In the genomic region with DNA sequence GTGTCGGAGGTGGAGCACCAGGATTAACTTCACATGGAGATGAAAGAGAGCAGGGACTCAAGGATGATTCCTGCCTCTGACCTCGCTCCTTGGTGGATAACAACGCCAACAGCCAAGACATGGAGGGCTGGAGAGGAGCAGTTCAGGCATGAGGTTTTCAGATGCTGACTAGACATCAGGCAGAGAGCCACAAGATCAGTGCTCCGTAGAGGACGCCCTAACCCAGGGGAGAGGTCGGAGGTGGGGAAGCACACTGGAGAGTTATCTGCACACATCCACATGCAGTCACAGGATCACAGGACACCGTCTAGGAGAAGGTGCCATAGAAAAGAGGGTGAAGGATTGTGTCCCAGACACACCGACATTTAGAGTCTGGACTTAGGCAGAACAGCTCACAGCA, we compare ENCODE assay signal across 1 cellular context.
TF ChIP-seq lines count a peak whose summit lies in the region.

No MANE protein-coding gene starts in this region.

TF ChIP-seq in H1, 55 proteins besides CTCF, POLR2A, EP300 and RAD21 (continued from another document):
- TF ChIP-seq, protein P1, sequence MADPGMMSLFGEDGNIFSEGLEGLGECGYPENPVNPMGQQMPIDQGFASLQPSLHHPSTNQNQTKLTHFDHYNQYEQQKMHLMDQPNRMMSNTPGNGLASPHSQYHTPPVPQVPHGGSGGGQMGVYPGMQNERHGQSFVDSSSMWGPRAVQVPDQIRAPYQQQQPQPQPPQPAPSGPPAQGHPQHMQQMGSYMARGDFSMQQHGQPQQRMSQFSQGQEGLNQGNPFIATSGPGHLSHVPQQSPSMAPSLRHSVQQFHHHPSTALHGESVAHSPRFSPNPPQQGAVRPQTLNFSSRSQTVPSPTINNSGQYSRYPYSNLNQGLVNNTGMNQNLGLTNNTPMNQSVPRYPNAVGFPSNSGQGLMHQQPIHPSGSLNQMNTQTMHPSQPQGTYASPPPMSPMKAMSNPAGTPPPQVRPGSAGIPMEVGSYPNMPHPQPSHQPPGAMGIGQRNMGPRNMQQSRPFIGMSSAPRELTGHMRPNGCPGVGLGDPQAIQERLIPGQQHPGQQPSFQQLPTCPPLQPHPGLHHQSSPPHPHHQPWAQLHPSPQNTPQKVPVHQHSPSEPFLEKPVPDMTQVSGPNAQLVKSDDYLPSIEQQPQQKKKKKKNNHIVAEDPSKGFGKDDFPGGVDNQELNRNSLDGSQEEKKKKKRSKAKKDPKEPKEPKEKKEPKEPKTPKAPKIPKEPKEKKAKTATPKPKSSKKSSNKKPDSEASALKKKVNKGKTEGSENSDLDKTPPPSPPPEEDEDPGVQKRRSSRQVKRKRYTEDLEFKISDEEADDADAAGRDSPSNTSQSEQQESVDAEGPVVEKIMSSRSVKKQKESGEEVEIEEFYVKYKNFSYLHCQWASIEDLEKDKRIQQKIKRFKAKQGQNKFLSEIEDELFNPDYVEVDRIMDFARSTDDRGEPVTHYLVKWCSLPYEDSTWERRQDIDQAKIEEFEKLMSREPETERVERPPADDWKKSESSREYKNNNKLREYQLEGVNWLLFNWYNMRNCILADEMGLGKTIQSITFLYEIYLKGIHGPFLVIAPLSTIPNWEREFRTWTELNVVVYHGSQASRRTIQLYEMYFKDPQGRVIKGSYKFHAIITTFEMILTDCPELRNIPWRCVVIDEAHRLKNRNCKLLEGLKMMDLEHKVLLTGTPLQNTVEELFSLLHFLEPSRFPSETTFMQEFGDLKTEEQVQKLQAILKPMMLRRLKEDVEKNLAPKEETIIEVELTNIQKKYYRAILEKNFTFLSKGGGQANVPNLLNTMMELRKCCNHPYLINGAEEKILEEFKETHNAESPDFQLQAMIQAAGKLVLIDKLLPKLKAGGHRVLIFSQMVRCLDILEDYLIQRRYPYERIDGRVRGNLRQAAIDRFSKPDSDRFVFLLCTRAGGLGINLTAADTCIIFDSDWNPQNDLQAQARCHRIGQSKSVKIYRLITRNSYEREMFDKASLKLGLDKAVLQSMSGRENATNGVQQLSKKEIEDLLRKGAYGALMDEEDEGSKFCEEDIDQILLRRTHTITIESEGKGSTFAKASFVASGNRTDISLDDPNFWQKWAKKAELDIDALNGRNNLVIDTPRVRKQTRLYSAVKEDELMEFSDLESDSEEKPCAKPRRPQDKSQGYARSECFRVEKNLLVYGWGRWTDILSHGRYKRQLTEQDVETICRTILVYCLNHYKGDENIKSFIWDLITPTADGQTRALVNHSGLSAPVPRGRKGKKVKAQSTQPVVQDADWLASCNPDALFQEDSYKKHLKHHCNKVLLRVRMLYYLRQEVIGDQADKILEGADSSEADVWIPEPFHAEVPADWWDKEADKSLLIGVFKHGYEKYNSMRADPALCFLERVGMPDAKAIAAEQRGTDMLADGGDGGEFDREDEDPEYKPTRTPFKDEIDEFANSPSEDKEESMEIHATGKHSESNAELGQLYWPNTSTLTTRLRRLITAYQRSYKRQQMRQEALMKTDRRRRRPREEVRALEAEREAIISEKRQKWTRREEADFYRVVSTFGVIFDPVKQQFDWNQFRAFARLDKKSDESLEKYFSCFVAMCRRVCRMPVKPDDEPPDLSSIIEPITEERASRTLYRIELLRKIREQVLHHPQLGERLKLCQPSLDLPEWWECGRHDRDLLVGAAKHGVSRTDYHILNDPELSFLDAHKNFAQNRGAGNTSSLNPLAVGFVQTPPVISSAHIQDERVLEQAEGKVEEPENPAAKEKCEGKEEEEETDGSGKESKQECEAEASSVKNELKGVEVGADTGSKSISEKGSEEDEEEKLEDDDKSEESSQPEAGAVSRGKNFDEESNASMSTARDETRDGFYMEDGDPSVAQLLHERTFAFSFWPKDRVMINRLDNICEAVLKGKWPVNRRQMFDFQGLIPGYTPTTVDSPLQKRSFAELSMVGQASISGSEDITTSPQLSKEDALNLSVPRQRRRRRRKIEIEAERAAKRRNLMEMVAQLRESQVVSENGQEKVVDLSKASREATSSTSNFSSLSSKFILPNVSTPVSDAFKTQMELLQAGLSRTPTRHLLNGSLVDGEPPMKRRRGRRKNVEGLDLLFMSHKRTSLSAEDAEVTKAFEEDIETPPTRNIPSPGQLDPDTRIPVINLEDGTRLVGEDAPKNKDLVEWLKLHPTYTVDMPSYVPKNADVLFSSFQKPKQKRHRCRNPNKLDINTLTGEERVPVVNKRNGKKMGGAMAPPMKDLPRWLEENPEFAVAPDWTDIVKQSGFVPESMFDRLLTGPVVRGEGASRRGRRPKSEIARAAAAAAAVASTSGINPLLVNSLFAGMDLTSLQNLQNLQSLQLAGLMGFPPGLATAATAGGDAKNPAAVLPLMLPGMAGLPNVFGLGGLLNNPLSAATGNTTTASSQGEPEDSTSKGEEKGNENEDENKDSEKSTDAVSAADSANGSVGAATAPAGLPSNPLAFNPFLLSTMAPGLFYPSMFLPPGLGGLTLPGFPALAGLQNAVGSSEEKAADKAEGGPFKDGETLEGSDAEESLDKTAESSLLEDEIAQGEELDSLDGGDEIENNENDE (IDR thresholded peaks at IDR 0.05; ENCODE audit: insufficient replicate concordance, low read length) = no peak
